8 cellular contexts compared by ENCODE assay signal in the genomic region with DNA sequence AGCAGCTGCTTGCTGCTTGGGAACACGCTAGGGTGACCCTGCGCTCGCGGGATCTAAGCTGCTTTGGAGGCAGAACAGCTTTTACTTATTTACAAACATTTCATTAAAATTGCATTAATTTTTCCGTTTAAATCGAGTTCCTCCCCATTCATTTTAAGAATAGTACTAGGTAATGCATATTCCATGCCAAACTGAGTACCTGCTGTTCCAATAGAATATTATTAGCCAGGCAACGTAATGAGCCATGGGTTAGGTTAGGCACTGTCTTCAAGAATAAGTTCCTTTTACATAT. TPM values are rescaled to one million over a fixed set of nuclear protein-coding genes. Genes with fewer than 3 reads are reported as not detected.
DNase-seq lines count a peak whose midpoint lies in the region; ATAC-seq and TF ChIP-seq lines count a peak whose summit lies in the region.

No MANE protein-coding gene starts in this region.

- H3K36me3 ChIP-seq in PC-3 (ENCODE audit: low read depth, low read length) (no peaks in the 10 kb centered on the region), esophagus muscularis mucosa (no peaks in the 10 kb centered on the region), sigmoid colon (no peaks in the 10 kb centered on the region)

- CTCF ChIA-PET in PC-3 (lab: Charles Lee) = no interaction called here

- H4K20me1 ChIP-seq in PC-3 (ENCODE audit: low read length) = no peaks in the 10 kb centered on the region

- intact Hi-C loops in PC-3 (cut with micrococcal nuclease) (no loop called here), esophagus muscularis mucosa (cut with DNase I) (loop anchor here (5.0 to 10.0 kb wide), 2 partner anchors 33 to 154 kb away; no protein-coding TSS in a partner anchor), sigmoid colon (cut with DNase I) (loop anchor here (2.0 kb wide), 2 partner anchors 152 to 258 kb away; no protein-coding TSS in a partner anchor), left colon (cut with DNase I, micrococcal nuclease) (no loop called here)

- TF ChIP-seq CTCF in PC-3 (conservative IDR thresholded peaks at IDR 0.05; ENCODE audit: low read depth, low read length) (no peak), esophagus muscularis mucosa (IDR thresholded peaks at IDR 0.05) (no peak), sigmoid colon (IDR thresholded peaks at IDR 0.05) (no peak)

- WGBS in esophagus muscularis mucosa = under 1% methylated on average over 7 of the region's 7 CpGs
- 1 to 2% methylated on average over 7 of the region's 7 CpGs for WGBS in sigmoid colon, 2 donors

- POLR2A ChIA-PET in PC-3 (lab: Charles Lee; ENCODE audit: unreplicated experiment) = no interaction called here

- no peaks in the 10 kb centered on the region for H3K9me2 ChIP-seq in PC-3 (replicated peaks; ENCODE audit: low read length)

- no peak overlapping the region for H3K27ac ChIP-seq in PC-3 (ENCODE audit: low read length)
- H3K27ac ChIP-seq in esophagus muscularis mucosa (replicated peaks in 1 of 4) = peak overlapping the region; percentile 83 to 91 (median 88)
- peak overlapping the region; percentile 86 to 90 (median 88) for H3K27ac ChIP-seq in sigmoid colon

- no peaks in the 10 kb centered on the region for H3K9me3 ChIP-seq in PC-3 (ENCODE audit: low read length)
- no peaks in the 10 kb centered on the region for H3K9me3 ChIP-seq in esophagus muscularis mucosa
- H3K9me3 ChIP-seq in sigmoid colon = no peaks in the 10 kb centered on the region

- BruUV-seq in PC-3 (replicated peaks; lab: Mats Ljungman, UMichigan) = no TSS peak

- peak overlapping the region; percentile 84 for H3K4me2 ChIP-seq in PC-3 (ENCODE audit: low read length)

- no peaks in the 10 kb centered on the region for H3F3A ChIP-seq in PC-3 (ENCODE audit: low read length, unreplicated experiment)

- H3K27me3 ChIP-seq in PC-3 (ENCODE audit: low read length) (no peaks in the 10 kb centered on the region), esophagus muscularis mucosa (no peaks in the 10 kb centered on the region), sigmoid colon (no peaks in the 10 kb centered on the region)

- DNase-seq in NCI-H1105 treated with DMSO at 0.1 percent for 48 hours (lab: John Stamatoyannopoulos, UW) = peak; percentile 33
- DNase-seq in NCI-H1105 (lab: John Stamatoyannopoulos, UW) = no peak
- no peak for DNase-seq in PC-3
- DNase-seq in esophagus muscularis mucosa (ENCODE audit: extremely low spot score) = no peak
- DNase-seq in sigmoid colon = no peak
- no peak for DNase-seq in left colon

- peak overlapping the region; percentile 79; the same call in 1 of the 2 replicates for H2AFZ ChIP-seq in PC-3 (ENCODE audit: low read length)

- peak overlapping the region; percentile 82 for H3K9ac ChIP-seq in PC-3 (ENCODE audit: low read length)

- H3K4me3 ChIP-seq in PC-3 (ENCODE audit: low read length) (peak overlapping the region; percentile 93), esophagus muscularis mucosa (peak overlapping the region; percentile 84 to 99 (median 94)), sigmoid colon (peak overlapping the region; percentile 89 to 99 (median 94))

- TF ChIP-seq POLR2A in esophagus muscularis mucosa (IDR thresholded peaks at IDR 0.05; ENCODE audit: low read depth) (no peak), sigmoid colon (IDR thresholded peaks at IDR 0.05) (no peak)

- peaks cover 24% of the 10 kb centered on the region for H3K4me1 ChIP-seq in PC-3 (ENCODE audit: insufficient read depth, low read length)
- H3K4me1 ChIP-seq in esophagus muscularis mucosa = peaks cover 5 to 23% (median 19%) of the 10 kb centered on the region in 4 donors
- peaks cover 0 to 21% (median 12%) of the 10 kb centered on the region in 4 donors for H3K4me1 ChIP-seq in sigmoid colon

- ATAC-seq in PC-3 = no peak
- no peak for ATAC-seq in GM19397 (IDR thresholded peaks at IDR 0.05; ENCODE audit: unreplicated experiment)
- ATAC-seq in left colon = no peak
- no peak for ATAC-seq in GM21825 (IDR thresholded peaks at IDR 0.05; ENCODE audit: unreplicated experiment)

- no peak for TF ChIP-seq EP300 in esophagus muscularis mucosa (IDR thresholded peaks at IDR 0.05)
- no peak for TF ChIP-seq EP300 in sigmoid colon (IDR thresholded peaks at IDR 0.05)

- H3K79me2 ChIP-seq in PC-3 (ENCODE audit: low read length) = peaks cover 14% of the 10 kb centered on the region

RNA-seq across cellular contexts. Expression of a gene that starts 0.9 kb away (rescaled TPM):
- total RNA-seq in PC-3 (2014; rRNA removed) (5.5 and 5.7 TPM in 2 replicates), esophagus muscularis mucosa (10 to 100 TPM; 14.1 to 34.9 (median 16.2) TPM), sigmoid colon (10 to 100 TPM; 16.6 to 20.2 (median 18.9) TPM), left colon (10 to 100 TPM; 13.2 to 13.6 TPM)
- 10 to 100 TPM in 1 of 3 donors, 1 to 10 TPM in 2; 6.6 to 10.9 (median 9.1) TPM for polyA plus RNA-seq in sigmoid colon

Comparison
In these comparisons a context has a peak if more than half of its experiments do, and no peak if none do; other contexts are left out.
1. intact Hi-C loops: an anchor here in esophagus muscularis mucosa (5.0 to 10.0 kb wide) and sigmoid colon (2.0 kb wide); none called in PC-3 and left colon.